Comparison of ENCODE assay signal across 1 cellular context in genomic region chr3:49939858-49940666, GRCh38.
TF ChIP-seq lines count a peak whose summit lies in the region.

RBM6 (plus strand) TSS chr3:49940150; CDS start chr3:49962642, 22,492 bp downstream.

TF ChIP-seq in K562, 482 proteins besides CTCF, POLR2A, EP300 and RAD21 (continued from another document and continues in another):
- TF ChIP-seq HMGN3 (IDR thresholded peaks at IDR 0.05; ENCODE audit: borderline replicate concordance, extremely low read depth, insufficient read length, low read depth, low read length) = peak; percentile 66
- no peak for TF ChIP-seq SAFB (IDR thresholded peaks at IDR 0.05; ENCODE audit: borderline replicate concordance, low read depth, low read length)
- TF ChIP-seq NFRKB (IDR thresholded peaks at IDR 0.05; ENCODE audit: low read depth) = no peak
- TF ChIP-seq NEUROD1 (IDR thresholded peaks at IDR 0.05; ENCODE audit: borderline replicate concordance, low read depth, low read length, partially characterized antibody) = no peak
- TF ChIP-seq ZNF121 (CRISPR knock-in tag; conservative IDR thresholded peaks at IDR 0.05) = no peak
- no peak for TF ChIP-seq SRSF1 (IDR thresholded peaks at IDR 0.05; ENCODE audit: low read depth, low read length)
- TF ChIP-seq NR2C2 (CRISPR knock-in tag; IDR thresholded peaks at IDR 0.05) = peak; percentile 83
- peak; percentile 97 for TF ChIP-seq NR2C2 (tag; IDR thresholded peaks at IDR 0.05)
- no peak for TF ChIP-seq GTF2B (IDR thresholded peaks at IDR 0.05; ENCODE audit: extremely low read depth, insufficient read length)
- TF ChIP-seq PRDM10 (IDR thresholded peaks at IDR 0.05; ENCODE audit: partially characterized antibody) = no peak
- no peak for TF ChIP-seq MLLT1 (IDR thresholded peaks at IDR 0.05)
- TF ChIP-seq MLX (CRISPR knock-in tag; conservative IDR thresholded peaks at IDR 0.05) = 0 out of 4 replicates have a peak, but pooled peaks of 1 of the 2 experiments have one; percentile 41
- peak; percentile 91 to 98 for TF ChIP-seq SIN3A (IDR thresholded peaks at IDR 0.05; ENCODE audit: borderline replicate concordance in 2 of 2, control insufficient read depth in 1 of 2, low read depth in 2 of 2, low read length in 2 of 2)
- no peak; a peak in 1 of 4 replicates for TF ChIP-seq NONO (IDR thresholded peaks at IDR 0.05; ENCODE audit: low read depth in 2 of 2, low read length in 1 of 2)
- TF ChIP-seq RBBP5 (IDR thresholded peaks at IDR 0.05; ENCODE audit: borderline replicate concordance, insufficient read depth, low read length, poor library complexity, severe bottlenecking) = peak; percentile 66
- no peak for TF ChIP-seq RNF2 (IDR thresholded peaks at IDR 0.05)
- TF ChIP-seq ZNF436 (CRISPR knock-in tag; IDR thresholded peaks at IDR 0.05) = no peak
- peak; percentile 63 for TF ChIP-seq TBP (optimal IDR thresholded peaks at IDR 0.05; ENCODE audit: low read depth, low read length)
- TF ChIP-seq SMAD1 (IDR thresholded peaks at IDR 0.05; ENCODE audit: low read depth, low read length, partially characterized antibody) = no peak
- TF ChIP-seq RBM17 (IDR thresholded peaks at IDR 0.05; ENCODE audit: borderline replicate concordance, low read depth, low read length) = no peak
- TF ChIP-seq ATF1 (CRISPR knock-in tag; IDR thresholded peaks at IDR 0.05) = no peak
- TF ChIP-seq ATF1 (tag; IDR thresholded peaks at IDR 0.05) = peak; percentile 95
- no peak for TF ChIP-seq HEY1 (CRISPR knock-in tag; IDR thresholded peaks at IDR 0.05; ENCODE audit: borderline replicate concordance)
- TF ChIP-seq NBN (IDR thresholded peaks at IDR 0.05; ENCODE audit: low read depth) = peak; percentile 49; the same call in 1 of the 2 replicates
- TF ChIP-seq STAG1 (CRISPR knock-in tag; IDR thresholded peaks at IDR 0.05; ENCODE audit: borderline replicate concordance) = no peak
- TF ChIP-seq LEF1 (IDR thresholded peaks at IDR 0.05) = no peak
- TF ChIP-seq ZNF175 (CRISPR knock-in tag; IDR thresholded peaks at IDR 0.05; ENCODE audit: low read depth) = peak; percentile 54; the same call in 1 of the 2 replicates
- no peak for TF ChIP-seq HOMEZ (CRISPR knock-in tag; IDR thresholded peaks at IDR 0.05)
- TF ChIP-seq HDAC3 (IDR thresholded peaks at IDR 0.05; ENCODE audit: borderline replicate concordance, partially characterized antibody) = no peak
- peak; percentile 71 for TF ChIP-seq POLR2H (tag; IDR thresholded peaks at IDR 0.05; ENCODE audit: low read depth)
- TF ChIP-seq NCOR1 (IDR thresholded peaks at IDR 0.05) = no peak
- no peak for TF ChIP-seq RBM15 (IDR thresholded peaks at IDR 0.05; ENCODE audit: insufficient read depth, low read length)
- no peak for TF ChIP-seq ZNF253 (CRISPR knock-in tag; conservative IDR thresholded peaks at IDR 0.05)
- no peak for TF ChIP-seq ZFP30 (CRISPR knock-in tag; IDR thresholded peaks at IDR 0.05; ENCODE audit: borderline replicate concordance)
- TF ChIP-seq PHF21A (IDR thresholded peaks at IDR 0.05; ENCODE audit: borderline replicate concordance, low read depth) = no peak
- TF ChIP-seq CTBP1 (IDR thresholded peaks at IDR 0.05; ENCODE audit: borderline replicate concordance) = peak; percentile 80
- TF ChIP-seq TAF9B (IDR thresholded peaks at IDR 0.05; ENCODE audit: partially characterized antibody) = peak; percentile 54
- TF ChIP-seq TCFL5 (CRISPR knock-in tag; conservative IDR thresholded peaks at IDR 0.05) = no peak
- peak; percentile 82 for TF ChIP-seq ATF7 (IDR thresholded peaks at IDR 0.05)
- TF ChIP-seq CBFB (CRISPR knock-in tag; IDR thresholded peaks at IDR 0.05) = peak; percentile 75
- TF ChIP-seq ZBTB43 (CRISPR knock-in tag; IDR thresholded peaks at IDR 0.05) = no peak
- no peak for TF ChIP-seq ATF3 (IDR thresholded peaks at IDR 0.05)
- TF ChIP-seq ATF3 (CRISPR knock-in tag; conservative IDR thresholded peaks at IDR 0.05) = no peak
- no peak for TF ChIP-seq MYBL2 (IDR thresholded peaks at IDR 0.05; ENCODE audit: low read depth)
- TF ChIP-seq MYBL2 (CRISPR knock-in tag; IDR thresholded peaks at IDR 0.05; ENCODE audit: borderline replicate concordance) = no peak
- peak; percentile 25; the same call in 1 of the 2 replicates for TF ChIP-seq ZNF766 (CRISPR knock-in tag; conservative IDR thresholded peaks at IDR 0.05)
- peak; percentile 34 for TF ChIP-seq SETDB1 (IDR thresholded peaks at IDR 0.05; ENCODE audit: low read length)
- TF ChIP-seq ARHGAP35 (IDR thresholded peaks at IDR 0.05; ENCODE audit: partially characterized antibody) = no peak
- no peak for TF ChIP-seq SRSF3 (IDR thresholded peaks at IDR 0.05; ENCODE audit: insufficient read depth, low read length)
- TF ChIP-seq PRMT5 (CRISPR knock-in tag; IDR thresholded peaks at IDR 0.05) = no peak
- no peak for TF ChIP-seq DNMT1 (IDR thresholded peaks at IDR 0.05)
- TF ChIP-seq SMARCB1 (IDR thresholded peaks at IDR 0.05; ENCODE audit: insufficient read length, low read depth) = no peak
- no peak for TF ChIP-seq ZNF740 (CRISPR knock-in tag; IDR thresholded peaks at IDR 0.05)
- TF ChIP-seq ZNF740 (tag; IDR thresholded peaks at IDR 0.05) = no peak
- no peak for TF ChIP-seq GATAD2A (IDR thresholded peaks at IDR 0.05)
- no peak for TF ChIP-seq THAP7 (CRISPR knock-in tag; IDR thresholded peaks at IDR 0.05)
- TF ChIP-seq MYC (IDR thresholded peaks at IDR 0.05; ENCODE audit: low read depth, low read length) = peak; percentile 26; the same call in 1 of the 2 replicates
- no peak for TF ChIP-seq MYC (CRISPR knock-in tag; IDR thresholded peaks at IDR 0.05; ENCODE audit: borderline replicate concordance, low read depth)
- no peak for TF ChIP-seq MBD1 (CRISPR knock-in tag; IDR thresholded peaks at IDR 0.05)
- TF ChIP-seq ZBTB9 (CRISPR knock-in tag; IDR thresholded peaks at IDR 0.05) = peak; percentile 44; the same call in 1 of the 2 replicates
